8 cellular contexts compared by ENCODE assay signal in genomic region chr5:96565843-96566242, GRCh38.
DNase-seq lines count a peak whose midpoint lies in the region; ATAC-seq and TF ChIP-seq lines count a peak whose summit lies in the region.

No MANE protein-coding gene starts in this region.

- CTCF ChIA-PET in RWPE1 (lab: Yijun Ruan, JAX): no interaction called here
- CTCF ChIA-PET in activated naive CD4-positive, alpha-beta T cell treated with anti-CD3 and anti-CD28 coated beads, Interleukin-2, amount 10 ng/mL, durations not matched to agents 7 days and 5 days (lab: Charles Lee): no interaction called here

- DNase-seq in RWPE1 (ENCODE audit: low spot score) (peak; percentile 41), lung microvascular endothelial cell (ENCODE audit: low read depth in 2 of 2) (peak; percentile 78 to 92), NCI-H146 treated with DMSO at 0.1 percent for 48 hours (lab: John Stamatoyannopoulos, UW; ENCODE audit: unreplicated experiment) (no peak)
- DNase-seq in stimulated activated CD8-positive, alpha-beta memory T cell treated with anti-CD3 and anti-CD28 coated beads, Interleukin-4, amount 100 ng/mL, for 48 hours: no peak
- DNase-seq in activated naive CD4-positive, alpha-beta T cell treated with anti-CD3 and anti-CD28 coated beads, Interleukin-2, amount 10 ng/mL, durations not matched to agents 7 days and 5 days: no peak
- DNase-seq in NK-92 treated with Interleukin-12 subunit alpha and Interleukin-12 subunit beta, amount 100 ng/mL, for 24 hours (lab: John Stamatoyannopoulos, UW): no peak

- no peak overlapping the region for H3K27ac ChIP-seq in RWPE1

- ATAC-seq in GM18498 (IDR thresholded peaks at IDR 0.05; ENCODE audit: unreplicated experiment): peak; percentile 58
- peak; percentile 84 for ATAC-seq in HG02759 (IDR thresholded peaks at IDR 0.05; ENCODE audit: unreplicated experiment)

- no peak overlapping the region for H3K27ac Mint-ChIP-seq in activated naive CD4-positive, alpha-beta T cell treated with anti-CD3 and anti-CD28 coated beads, Interleukin-2, amount 10 ng/mL, durations not matched to agents 7 days and 5 days

- no peaks in the 10 kb centered on the region for H3K36me3 Mint-ChIP-seq in activated naive CD4-positive, alpha-beta T cell treated with anti-CD3 and anti-CD28 coated beads, Interleukin-2, amount 10 ng/mL, durations not matched to agents 7 days and 5 days

- peaks cover 7% of the 10 kb centered on the region for H3K27me3 Mint-ChIP-seq in activated naive CD4-positive, alpha-beta T cell treated with anti-CD3 and anti-CD28 coated beads, Interleukin-2, amount 10 ng/mL, durations not matched to agents 7 days and 5 days

- H3K4me3 Mint-ChIP-seq in activated naive CD4-positive, alpha-beta T cell treated with anti-CD3 and anti-CD28 coated beads, Interleukin-2, amount 10 ng/mL, durations not matched to agents 7 days and 5 days: no peak overlapping the region

- H3K9me3 Mint-ChIP-seq in activated naive CD4-positive, alpha-beta T cell treated with anti-CD3 and anti-CD28 coated beads, Interleukin-2, amount 10 ng/mL, durations not matched to agents 7 days and 5 days: peaks cover 1% of the 10 kb centered on the region

- peaks cover 14% of the 10 kb centered on the region for H3K4me1 Mint-ChIP-seq in activated naive CD4-positive, alpha-beta T cell treated with anti-CD3 and anti-CD28 coated beads, Interleukin-2, amount 10 ng/mL, durations not matched to agents 7 days and 5 days

- POLR2A ChIA-PET in RWPE1 (lab: Yijun Ruan, JAX; ENCODE audit: low non-redundant PET): no interaction called here

- TF ChIP-seq CTCF in RWPE1 (conservative IDR thresholded peaks at IDR 0.05; ENCODE audit: low read depth): no peak

Comparison
In these comparisons a context has a peak if more than half of its experiments do, and no peak if none do; other contexts are left out.
1. DNase-seq: peak in RWPE1 (single experiment) and lung microvascular endothelial cell (2 of 2); none in NCI-H146 treated with DMSO at 0.1 percent for 48 hours (single experiment), stimulated activated CD8-positive, alpha-beta memory T cell treated with anti-CD3 and anti-CD28 coated beads, Interleukin-4, amount 100 ng/mL, for 48 hours (single experiment), activated naive CD4-positive, alpha-beta T cell treated with anti-CD3 and anti-CD28 coated beads, Interleukin-2, amount 10 ng/mL, durations not matched to agents 7 days and 5 days (single experiment) and NK-92 treated with Interleukin-12 subunit alpha and Interleukin-12 subunit beta, amount 100 ng/mL, for 24 hours (single experiment).